In genomic region chr1:117605811-117606607, GRCh38 we compare ENCODE assay signal across 1 cellular context.
TF ChIP-seq lines count a peak whose summit lies in the region.

Gene TENT5C (plus strand): TSS chr1:117606048. CDS start chr1:117622869, 16,821 bp downstream.

TF ChIP-seq in K562, 482 proteins besides CTCF, POLR2A, EP300 and RAD21 (continued from another document and continues in another):
- TF ChIP-seq ZBTB11 (CRISPR knock-in tag; IDR thresholded peaks at IDR 0.05): no peak
- no peak for TF ChIP-seq POLR3G (IDR thresholded peaks at IDR 0.05; ENCODE audit: extremely low read depth, insufficient read length, insufficient replicate concordance)
- TF ChIP-seq RERE (CRISPR knock-in tag; IDR thresholded peaks at IDR 0.05; ENCODE audit: borderline replicate concordance): no peak; the same call in 1 of the 2 replicates
- TF ChIP-seq SFPQ (IDR thresholded peaks at IDR 0.05; ENCODE audit: low read depth, low read length): no peak
- TF ChIP-seq BCOR (IDR thresholded peaks at IDR 0.05): 0 out of 2 replicates have a peak, but pooled peaks have one; percentile 30
- no peak for TF ChIP-seq NR2F6 (CRISPR knock-in tag; IDR thresholded peaks at IDR 0.05)
- TF ChIP-seq ESRRB (CRISPR knock-in tag; IDR thresholded peaks at IDR 0.05; ENCODE audit: borderline replicate concordance): no peak
- peak; percentile 88 for TF ChIP-seq BMI1 (IDR thresholded peaks at IDR 0.05; ENCODE audit: low read length)
- no peak for TF ChIP-seq ZBTB49 (CRISPR knock-in tag; IDR thresholded peaks at IDR 0.05; ENCODE audit: borderline replicate concordance)
- no peak for TF ChIP-seq SRSF1 (IDR thresholded peaks at IDR 0.05; ENCODE audit: low read depth, low read length)
- TF ChIP-seq ZNF140 (CRISPR knock-in tag; IDR thresholded peaks at IDR 0.05): no peak
- no peak for TF ChIP-seq ZNF589 (CRISPR knock-in tag; IDR thresholded peaks at IDR 0.05; ENCODE audit: low read depth)
- no peak for TF ChIP-seq ZBTB12 (CRISPR knock-in tag; IDR thresholded peaks at IDR 0.05)
- no peak for TF ChIP-seq ZNF707 (CRISPR knock-in tag; conservative IDR thresholded peaks at IDR 0.05)
- no peak; the same call in none of the 2 replicates for TF ChIP-seq CXXC5 (CRISPR knock-in tag; IDR thresholded peaks at IDR 0.05)
- no peak for TF ChIP-seq SMAD2 (IDR thresholded peaks at IDR 0.05; ENCODE audit: low read depth, low read length)
- no peak for TF ChIP-seq RNF219 (CRISPR knock-in tag; IDR thresholded peaks at IDR 0.05)
- no peak for TF ChIP-seq ZNF197 (CRISPR knock-in tag; IDR thresholded peaks at IDR 0.05; ENCODE audit: low read depth)
- TF ChIP-seq ATF7 (IDR thresholded peaks at IDR 0.05): peak; percentile 75
- no peak; the same call in 1 of the 2 replicates for TF ChIP-seq XRCC5 (IDR thresholded peaks at IDR 0.05; ENCODE audit: low read depth, low read length)
- TF ChIP-seq POLR2G (IDR thresholded peaks at IDR 0.05; ENCODE audit: low read depth, low read length): peak; percentile 100
- no peak for TF ChIP-seq TFAP4 (CRISPR knock-in tag; IDR thresholded peaks at IDR 0.05; ENCODE audit: borderline replicate concordance)
- TF ChIP-seq RHOXF2B (CRISPR knock-in tag; conservative IDR thresholded peaks at IDR 0.05): 0 out of 2 replicates have a peak, but pooled peaks have one; percentile 35
- TF ChIP-seq NFYB (IDR thresholded peaks at IDR 0.05; ENCODE audit: extremely low read depth, insufficient read length): peak; percentile 63
- no peak for TF ChIP-seq ZBTB1 (CRISPR knock-in tag; IDR thresholded peaks at IDR 0.05; ENCODE audit: borderline replicate concordance, low read depth)
- no peak for TF ChIP-seq ZC3H4 (CRISPR knock-in tag; IDR thresholded peaks at IDR 0.05; ENCODE audit: borderline replicate concordance)
- TF ChIP-seq ZZZ3 (IDR thresholded peaks at IDR 0.05): no peak
- no peak for TF ChIP-seq ZNF277 (CRISPR knock-in tag; IDR thresholded peaks at IDR 0.05; ENCODE audit: borderline replicate concordance)
- TF ChIP-seq ZNF41 (CRISPR knock-in tag; conservative IDR thresholded peaks at IDR 0.05): no peak
- 0 out of 2 replicates have a peak, but pooled peaks have one; percentile 12 for TF ChIP-seq GABPA (tag; conservative IDR thresholded peaks at IDR 0.05; ENCODE audit: low read depth)
- TF ChIP-seq MLX (CRISPR knock-in tag; conservative IDR thresholded peaks at IDR 0.05): no peak
- no peak for TF ChIP-seq NCOA4 (IDR thresholded peaks at IDR 0.05; ENCODE audit: partially characterized antibody)
- no peak for TF ChIP-seq E4F1 (CRISPR knock-in tag; IDR thresholded peaks at IDR 0.05; ENCODE audit: borderline replicate concordance)
- no peak for TF ChIP-seq NCOA1 (IDR thresholded peaks at IDR 0.05; ENCODE audit: low read depth)
- TF ChIP-seq STAT5B (CRISPR knock-in tag; IDR thresholded peaks at IDR 0.05): no peak
- no peak for TF ChIP-seq HOXB6 (CRISPR knock-in tag; IDR thresholded peaks at IDR 0.05; ENCODE audit: borderline replicate concordance)
